Comparison of ENCODE assay signal across 26 cellular contexts in the genomic region with DNA sequence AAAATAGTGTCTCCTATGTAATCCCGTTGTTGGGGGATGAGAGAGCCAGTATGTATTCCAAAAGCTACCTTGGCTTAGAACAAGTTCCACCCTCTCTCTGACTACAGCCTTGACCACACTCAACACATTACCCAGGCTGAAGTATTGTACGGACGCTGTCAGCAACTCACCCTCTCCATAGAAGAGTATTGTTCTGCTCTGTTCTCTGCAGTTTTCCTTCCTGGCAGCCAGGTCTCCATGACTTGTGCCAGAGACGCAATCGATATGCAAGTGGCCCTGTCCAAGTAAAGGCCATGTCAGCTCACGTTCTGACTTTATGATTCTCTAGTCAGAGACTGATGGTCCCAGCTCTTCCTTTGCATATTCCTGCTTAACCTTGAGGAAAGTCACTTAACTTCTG.
"Had no signal": no experiment of that assay in that cellular context is flagged by ENCODE, and none has a peak within 500 bp of the region (broad histone marks: within the 10 kb centered on the region; RNA-seq: fewer than 3 reads in every experiment).

No MANE protein-coding gene starts in this region.

- ATAC-seq: naive thymus-derived CD8-positive, alpha-beta T cell; natural killer cell treated with Interleukin-12 subunit alpha and Interleukin-12 subunit beta and Interleukin-15 and Interleukin-18, amount 100 ng/mL, for 72 hours; pancreas; right cardiac atrium; right lobe of liver; stimulated activated effector memory CD8-positive, alpha-beta T cell treated with anti-CD3 and anti-CD28 coated beads, Interleukin-12 subunit alpha, Interleukin-12 subunit beta, amount 100 ng/mL, for 72 hours; stimulated activated naive B cell treated with anti-CD40 and anti-IgM and Interleukin-4, amounts not matched to agents 10 μg/mL and 1 μg/mL and 100 μg/mL, for 72 hours; upper lobe of right lung had no signal

- H3K27ac ChIP-seq: neutrophil, pancreas, prostate gland, right lobe of liver, sigmoid colon, suprapubic skin, testis, tibial artery, transverse colon, upper lobe of right lung, uterus had no signal

- H3K9me3 ChIP-seq: neutrophil, pancreas, prostate gland, right lobe of liver, sigmoid colon, suprapubic skin, testis, tibial artery, transverse colon, upper lobe of right lung, uterus had no signal

- H3K4me1 ChIP-seq: pancreas, prostate gland, transverse colon, upper lobe of right lung, uterus had no signal

- H3K36me3 ChIP-seq: neutrophil, pancreas, prostate gland, right lobe of liver, sigmoid colon, suprapubic skin, tibial artery, transverse colon, upper lobe of right lung, uterus had no signal

- H3K27me3 ChIP-seq: pancreas, right lobe of liver, suprapubic skin, testis, transverse colon, upper lobe of right lung, uterus had no signal

- DNase-seq: naive thymus-derived CD8-positive, alpha-beta T cell; nephron progenitor cell; nucleus accumbens; pancreas; retina; right lobe of liver; sigmoid colon; small intestine; stimulated activated CD4-positive, alpha-beta T cell treated with anti-CD3 and anti-CD28 coated beads, Interleukin-15, amount 100 ng/mL, for 24 hours; stimulated activated CD4-positive, alpha-beta T cell treated with anti-CD3 and anti-CD28 coated beads, Interleukin-2, amount 100 ng/mL, for 24 hours; stimulated activated CD4-positive, alpha-beta T cell treated with anti-CD3 and anti-CD28 coated beads, Interleukin-2, amount 100 ng/mL, for 48 hours; stimulated activated CD4-positive, alpha-beta T cell treated with anti-CD3 and anti-CD28 coated beads, Interleukin-4, amount 100 ng/mL, for 24 hours; stimulated activated naive B cell treated with anti-CD40 and anti-IgM and Interleukin-4, amounts not matched to agents 10 μg/mL and 1 μg/mL and 100 μg/mL, for 72 hours; stimulated activated naive CD4-positive, alpha-beta T cell treated with Interleukin-2 at 50 U/mL for 16 hours; substantia nigra; testis; tibial artery; transverse colon; upper lobe of right lung; uterus had no signal

- H3K4me3 ChIP-seq: pancreas, prostate gland, right lobe of liver, sigmoid colon, suprapubic skin, testis, tibial artery, transverse colon, upper lobe of right lung, uterus had no signal
